In the genomic region with DNA sequence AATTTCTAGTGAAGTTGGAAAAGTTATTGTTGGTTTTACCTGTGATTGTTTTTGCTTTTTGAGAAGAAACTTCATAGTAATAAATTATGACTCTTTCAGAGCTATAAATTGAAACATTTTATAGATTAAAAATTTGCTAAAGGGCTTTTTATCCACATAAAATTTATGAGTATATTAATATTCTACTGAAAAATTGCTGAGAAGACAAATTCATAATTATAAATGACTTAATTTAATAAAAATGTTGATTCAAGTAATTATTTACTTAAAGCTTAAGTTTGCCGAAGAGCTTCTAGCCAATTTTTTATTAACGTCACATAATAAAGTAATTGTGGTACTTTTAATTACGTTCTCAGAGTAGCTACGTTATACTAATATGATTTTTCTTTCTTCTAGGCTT, we compare ENCODE assay signal across 34 cellular contexts.
"Had no signal": no experiment of that assay in that cellular context is flagged by ENCODE, and none has a peak within 500 bp of the region (broad histone marks: within the 10 kb centered on the region; RNA-seq: fewer than 3 reads in every experiment).

No MANE protein-coding gene starts in this region.

- H3K4me3 Mint-ChIP-seq: activated B cell treated with CpG ODN at 0.5 μM for 24 hours; activated CD8-positive, alpha-beta T cell treated with anti-CD3 and anti-CD28 coated beads for 36 hours; activated naive CD4-positive, alpha-beta T cell treated with anti-CD3 and anti-CD28 coated beads for 36 hours; activated naive CD4-positive, alpha-beta T cell treated with anti-CD3 and anti-CD28 coated beads, Interleukin-2, amount 50 U/mL, for 24 hours; activated naive CD8-positive, alpha-beta T cell treated with anti-CD3 and anti-CD28 coated beads for 36 hours; activated naive CD8-positive, alpha-beta T cell treated with anti-CD3 and anti-CD28 coated beads, Interleukin-2, amount 50 U/mL, for 24 hours; activated T-cell treated with anti-CD3 and anti-CD28 coated beads, Interleukin-2, amount 50 U/mL, for 4 hours; activated T-helper 17 cell treated with anti-CD3 and anti-CD28 coated beads, Interleukin-2, amount 50 U/mL, for 72 hours; brain; T-cell; T-helper 1 cell treated with Interleukin-12 subunit alpha and Interleukin-12 subunit beta and Interleukin-4 antibody, amounts not matched to agents 30 μg/mL and 1 μg/mL, for 36 hours had no signal

- H3K36me3 Mint-ChIP-seq: activated naive CD4-positive, alpha-beta T cell treated with anti-CD3 and anti-CD28 coated beads, Interleukin-2, amount 50 U/mL, for 24 hours; activated naive CD8-positive, alpha-beta T cell treated with anti-CD3 and anti-CD28 coated beads for 36 hours; brain; T-cell had no signal

- FAIRE-seq: endometrium, endothelial cell of umbilical vein had no signal

- H3K4me1 Mint-ChIP-seq: activated B cell treated with CpG ODN at 0.5 μM for 24 hours; activated naive CD4-positive, alpha-beta T cell treated with anti-CD3 and anti-CD28 coated beads, Interleukin-2, amount 50 U/mL, for 24 hours; activated naive CD8-positive, alpha-beta T cell treated with anti-CD3 and anti-CD28 coated beads for 36 hours; activated naive CD8-positive, alpha-beta T cell treated with anti-CD3 and anti-CD28 coated beads, Interleukin-2, amount 50 U/mL, for 24 hours; activated T-helper 17 cell treated with anti-CD3 and anti-CD28 coated beads, Interleukin-2, amount 50 U/mL, for 72 hours; brain; T-cell had no signal

- H3K9me3 ChIP-seq: adrenal gland, breast epithelium, colonic mucosa, esophagus squamous epithelium had no signal

- H3K4me1 ChIP-seq: adrenal gland, breast epithelium, colonic mucosa, esophagus squamous epithelium had no signal

- H3K4me3 ChIP-seq: adrenal gland, breast epithelium, cardiac muscle cell, colonic mucosa, esophagus squamous epithelium had no signal

- H3K27ac ChIP-seq: adrenal gland, breast epithelium, cardiac muscle cell, colonic mucosa, epithelial cell of prostate, esophagus squamous epithelium, WERI-Rb-1 had no signal

- ATAC-seq: activated CD4-positive, CD25-positive, alpha-beta regulatory T cell treated with anti-CD3 and anti-CD28 coated beads, Interleukin-2, amount 50 U/mL, for 24 hours; activated CD8-positive, alpha-beta T cell treated with anti-CD3 and anti-CD28 coated beads for 36 hours; activated naive CD8-positive, alpha-beta T cell treated with anti-CD3 and anti-CD28 coated beads, Interleukin-2, amount 50 U/mL, for 24 hours; activated T-cell treated with anti-CD3 and anti-CD28 coated beads, Interleukin-2, amount 50 U/mL, for 4 hours; activated T-helper 17 cell treated with anti-CD3 and anti-CD28 coated beads, Interleukin-2, amount 50 U/mL, for 72 hours; T-cell had no signal

- H3K36me3 ChIP-seq: adrenal gland, breast epithelium, cardiac muscle cell, colonic mucosa, esophagus squamous epithelium, WERI-Rb-1 had no signal

- H3K9me3 Mint-ChIP-seq: activated T-helper 17 cell treated with anti-CD3 and anti-CD28 coated beads, Interleukin-2, amount 50 U/mL, for 72 hours; T-helper 1 cell treated with Interleukin-12 subunit alpha and Interleukin-12 subunit beta and Interleukin-4 antibody, amounts not matched to agents 30 μg/mL and 1 μg/mL, for 36 hours had no signal

- H3K27me3 ChIP-seq: adrenal gland, breast epithelium, cardiac muscle cell, colonic mucosa, esophagus squamous epithelium had no signal

- H3K27me3 Mint-ChIP-seq: activated B cell treated with CpG ODN at 0.5 μM for 24 hours; activated CD8-positive, alpha-beta T cell treated with anti-CD3 and anti-CD28 coated beads for 36 hours; activated naive CD4-positive, alpha-beta T cell treated with anti-CD3 and anti-CD28 coated beads, Interleukin-2, amount 50 U/mL, for 24 hours; activated naive CD8-positive, alpha-beta T cell treated with anti-CD3 and anti-CD28 coated beads for 36 hours; activated naive CD8-positive, alpha-beta T cell treated with anti-CD3 and anti-CD28 coated beads, Interleukin-2, amount 50 U/mL, for 24 hours; activated T-helper 17 cell treated with anti-CD3 and anti-CD28 coated beads, Interleukin-2, amount 50 U/mL, for 72 hours; T-cell had no signal

- H3K27ac Mint-ChIP-seq: activated B cell treated with CpG ODN at 0.5 μM for 24 hours; activated CD8-positive, alpha-beta T cell treated with anti-CD3 and anti-CD28 coated beads for 36 hours; activated naive CD4-positive, alpha-beta T cell treated with anti-CD3 and anti-CD28 coated beads for 36 hours; activated naive CD4-positive, alpha-beta T cell treated with anti-CD3 and anti-CD28 coated beads, Interleukin-2, amount 50 U/mL, for 24 hours; activated naive CD8-positive, alpha-beta T cell treated with anti-CD3 and anti-CD28 coated beads for 36 hours; activated naive CD8-positive, alpha-beta T cell treated with anti-CD3 and anti-CD28 coated beads, Interleukin-2, amount 50 U/mL, for 24 hours; activated T-helper 17 cell treated with anti-CD3 and anti-CD28 coated beads, Interleukin-2, amount 50 U/mL, for 72 hours; brain; T-cell; T-helper 1 cell treated with Interleukin-12 subunit alpha and Interleukin-12 subunit beta and Interleukin-4 antibody, amounts not matched to agents 30 μg/mL and 1 μg/mL, for 36 hours had no signal

- DNase-seq: activated B cell treated with CpG ODN at 0.5 μM for 24 hours; activated CD4-positive, alpha-beta T cell treated with anti-CD3 and anti-CD28 coated beads for 48 hours; activated CD4-positive, alpha-beta T cell treated with anti-CD3 and anti-CD28 coated beads, Interleukin-2, amount 50 U/mL, for 1 hour; activated CD4-positive, alpha-beta T cell treated with anti-CD3 and anti-CD28 coated beads, Interleukin-2, amount 50 U/mL, for 48 hours; activated CD8-positive, alpha-beta memory T cell treated with anti-CD3 and anti-CD28 coated beads for 24 hours; activated CD8-positive, alpha-beta T cell treated with anti-CD3 and anti-CD28 coated beads for 36 hours; activated effector memory CD4-positive, alpha-beta T cell treated with anti-CD3 and anti-CD28 coated beads, Interleukin-2, amount 50 U/mL, for 16 hours; activated naive CD4-positive, alpha-beta T cell treated with anti-CD3 and anti-CD28 coated beads for 36 hours; activated naive CD8-positive, alpha-beta T cell treated with anti-CD3 and anti-CD28 coated beads for 36 hours; activated naive CD8-positive, alpha-beta T cell treated with anti-CD3 and anti-CD28 coated beads, Interleukin-2, amount 50 U/mL, for 24 hours; activated T-cell treated with anti-CD3 and anti-CD28 coated beads, Interleukin-2, amount 50 U/mL, for 4 hours; adrenal gland; amygdala; aorta; central memory CD4-positive, alpha-beta T cell; cerebellar nuclear complex; colonic mucosa; effector CD8-positive, alpha-beta T cell; esophagus squamous epithelium; foreskin melanocyte; head of caudate nucleus; T-cell; T1000; WERI-Rb-1 had no signal
